1 cellular context compared by ENCODE assay signal in genomic region chr19:8485561-8486371, GRCh38.
TF ChIP-seq lines count a peak whose summit lies in the region.

No MANE protein-coding gene starts in this region.

TF ChIP-seq in endothelial cell of umbilical vein, 7 proteins besides CTCF, POLR2A, EP300 and RAD21:
- TF ChIP-seq EZH2 (IDR thresholded peaks at IDR 0.05; ENCODE audit: borderline replicate concordance, low read depth, low read length, severe bottlenecking) (no peak), MYC (IDR thresholded peaks at IDR 0.05; ENCODE audit: low read depth, low read length) (no peak), JUN (IDR thresholded peaks at IDR 0.05; ENCODE audit: borderline replicate concordance, insufficient read depth, insufficient read length, low read depth) (no peak), FOS (IDR thresholded peaks at IDR 0.05; ENCODE audit: borderline replicate concordance, insufficient read depth, low read length) (no peak), POLR2AphosphoS5 (IDR thresholded peaks at IDR 0.05; ENCODE audit: insufficient read depth, low read depth, low read length) (no peak), MAX (IDR thresholded peaks at IDR 0.05; ENCODE audit: insufficient read depth, insufficient read length) (no peak), GATA2 (IDR thresholded peaks at IDR 0.05; ENCODE audit: insufficient read depth, insufficient read length, low read depth, low read length) (no peak)
